8 cellular contexts compared by ENCODE assay signal in the genomic region with DNA sequence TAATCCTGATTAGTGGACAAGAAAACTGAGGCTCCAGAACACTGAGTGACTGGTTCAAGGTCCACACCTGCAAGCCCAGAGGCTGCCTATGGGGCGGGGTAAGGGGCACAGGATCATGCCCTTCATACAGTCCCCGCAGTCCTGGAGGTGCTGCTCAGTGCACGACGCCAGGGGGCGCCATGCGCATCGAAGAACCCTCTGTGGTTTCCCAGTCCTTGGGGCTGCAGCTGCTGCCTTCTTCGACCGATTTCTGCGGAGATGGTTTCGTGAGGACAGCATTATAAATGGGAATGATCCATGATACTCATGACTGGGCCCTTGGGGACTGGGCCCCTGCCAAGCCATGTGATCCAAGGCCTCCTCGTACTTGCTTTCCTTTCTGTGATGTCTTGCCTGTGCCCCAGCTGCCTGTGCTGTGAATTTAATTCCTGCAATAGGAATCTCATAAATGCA. TPM values are rescaled to one million over a fixed set of nuclear protein-coding genes. Genes with fewer than 3 reads are reported as not detected.
A peak's percentile ranks its signal among the peaks of the same experiment; 100 is the strongest.
DNase-seq lines count a peak whose midpoint lies in the region; ATAC-seq and TF ChIP-seq lines count a peak whose summit lies in the region.

No MANE protein-coding gene starts in this region.

- H3K4me3 ChIP-seq in adrenal gland (no peak overlapping the region), left ventricle myocardium inferior (no peak overlapping the region)

- intact Hi-C loops in adrenal gland (cut with DNase I): loop anchor here in 1 of 2 donors (5.0 kb wide), 1 partner anchor 105 kb away; no protein-coding TSS in a partner anchor
- intact Hi-C loops in left ventricle myocardium inferior (cut with micrococcal nuclease): loop anchor here (2.0 kb wide), 1 partner anchor 104 kb away; no protein-coding TSS in a partner anchor

- H3K4me1 ChIP-seq in adrenal gland (replicated peaks in 1 of 2): peaks cover 0 to 7% of the 10 kb centered on the region in 2 donors
- H3K4me1 ChIP-seq in left ventricle myocardium inferior: peaks cover 13% of the 10 kb centered on the region

- H3K4me3 Mint-ChIP-seq in progenitor cell of endocrine pancreas (ENCODE audit: low read depth): no peak overlapping the region

- peak; percentile 88 to 97 (median 94) for TF ChIP-seq CTCF in adrenal gland (IDR thresholded peaks at IDR 0.05)
- TF ChIP-seq CTCF in left ventricle myocardium inferior (IDR thresholded peaks at IDR 0.05; ENCODE audit: borderline replicate concordance): peak; percentile 90
- peak; percentile 97 for TF ChIP-seq CTCF in progenitor cell of endocrine pancreas (IDR thresholded peaks at IDR 0.05; ENCODE audit: unreplicated experiment)

- H3K9me3 ChIP-seq in adrenal gland (replicated peaks in 1 of 3) (no peaks in the 10 kb centered on the region), left ventricle myocardium inferior (replicated peaks) (no peaks in the 10 kb centered on the region)

- H3K27ac Mint-ChIP-seq in progenitor cell of endocrine pancreas: no peak overlapping the region

- H3K27ac ChIP-seq in adrenal gland: peak overlapping the region in 3 of 5 donors; percentile 2 to 66 (median 23)
- peak overlapping the region; percentile 22 for H3K27ac ChIP-seq in left ventricle myocardium inferior (replicated peaks)

- TF ChIP-seq POLR2A in adrenal gland (IDR thresholded peaks at IDR 0.05): peak; percentile 24 to 30

- no peaks in the 10 kb centered on the region for H3K36me3 ChIP-seq in adrenal gland (replicated peaks in 1 of 2)
- H3K36me3 ChIP-seq in left ventricle myocardium inferior: no peaks in the 10 kb centered on the region

- ATAC-seq in HG03135 (IDR thresholded peaks at IDR 0.05; ENCODE audit: unreplicated experiment) (no peak), GM18520 (IDR thresholded peaks at IDR 0.05; ENCODE audit: unreplicated experiment) (no peak)

- H3K4me1 Mint-ChIP-seq in progenitor cell of endocrine pancreas (ENCODE audit: low read depth): peaks cover 2% of the 10 kb centered on the region

- H3K27me3 Mint-ChIP-seq in progenitor cell of endocrine pancreas: peaks cover 24% of the 10 kb centered on the region

- WGBS in adrenal gland, 4 donors: 0 to 3% (median 2%) methylated on average over 5 to 12 of the region's 12 CpGs

- peak; percentile 76 for DNase-seq in EL
- DNase-seq in LHCN-M2 (ENCODE audit: low read depth): peak; percentile 94
- DNase-seq in RPMI8226: peak; percentile 86
- DNase-seq in adrenal gland: peak; percentile 92 to 97 (median 95)
- DNase-seq in left ventricle myocardium inferior: peak; percentile 85
- DNase-seq in progenitor cell of endocrine pancreas (ENCODE audit: low spot score, unreplicated experiment): peak; percentile 83

- no peaks in the 10 kb centered on the region for H3K36me3 Mint-ChIP-seq in progenitor cell of endocrine pancreas (ENCODE audit: insufficient read depth)

- H3K9me3 Mint-ChIP-seq in progenitor cell of endocrine pancreas (ENCODE audit: low read depth): peaks cover 13% of the 10 kb centered on the region

- no peaks in the 10 kb centered on the region for H3K27me3 ChIP-seq in adrenal gland
- no peaks in the 10 kb centered on the region for H3K27me3 ChIP-seq in left ventricle myocardium inferior (ENCODE audit: low read depth)

RNA-seq across cellular contexts. Expression of gene ARHGEF10L, which starts 37.1 kb away (rescaled TPM):
- total RNA-seq in LHCN-M2 (2014; rRNA removed): 51.7 and 53.3 TPM in 2 replicates
- 37.3 TPM for polyA plus RNA-seq in LHCN-M2 (2012)
- 10 to 100 TPM; 18.2 to 53.9 (median 33.6) TPM for total RNA-seq in adrenal gland
- 10 to 100 TPM in 2 of 3 donors, 1 to 10 TPM in 1; 5.0 to 54.9 (median 28.9) TPM for polyA plus RNA-seq in adrenal gland
- 59.1 TPM for total RNA-seq in left ventricle myocardium inferior
- 28.0 and 31.3 TPM in 2 replicates for total RNA-seq in progenitor cell of endocrine pancreas
